ENCODE assay signal across 36 cellular contexts in the genomic region with DNA sequence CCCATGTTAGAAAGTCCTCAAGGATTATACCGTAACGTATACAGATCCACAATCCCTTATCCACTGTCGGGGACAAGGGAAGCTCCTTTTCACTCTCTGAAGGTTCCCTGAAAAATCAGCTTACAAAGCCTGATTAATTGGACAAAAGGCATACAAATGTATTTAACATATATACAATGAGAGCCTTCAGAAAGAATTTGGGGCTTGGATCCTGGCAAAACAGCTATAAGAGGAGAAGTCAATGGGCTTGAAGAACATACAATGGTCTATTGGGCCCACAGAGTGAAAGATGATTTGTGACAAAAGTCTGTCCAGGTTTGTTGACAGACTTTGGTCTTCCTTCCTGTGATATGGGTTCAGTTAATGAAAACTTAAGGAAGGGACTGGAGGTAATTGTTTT. TPM values are rescaled to one million over a fixed set of nuclear protein-coding genes. Genes with fewer than 3 reads are reported as not detected.
"Had no signal": no experiment of that assay in that cellular context is flagged by ENCODE, and none has a peak within 500 bp of the region (broad histone marks: within the 10 kb centered on the region; RNA-seq: fewer than 3 reads in every experiment).

No MANE protein-coding gene starts in this region.

- ATAC-seq: activated CD4-positive, alpha-beta T cell treated with anti-CD3 and anti-CD28 coated beads for 36 hours; activated CD4-positive, CD25-positive, alpha-beta regulatory T cell treated with anti-CD3 and anti-CD28 coated beads, Interleukin-2, amount 50 U/mL, for 24 hours; activated CD8-positive, alpha-beta memory T cell treated with anti-CD3 and anti-CD28 coated beads, Interleukin-2, amount 10 ng/mL, durations not matched to agents 7 days and 5 days; activated CD8-positive, alpha-beta T cell treated with anti-CD3 and anti-CD28 coated beads, Interleukin-2, amount 10 ng/mL, durations not matched to agents 7 days and 5 days; activated naive CD8-positive, alpha-beta T cell treated with anti-CD3 and anti-CD28 coated beads, Interleukin-2, amount 50 U/mL, for 24 hours had no signal

- H3K27ac ChIP-seq: ascending aorta, cardiac muscle cell, VCaP had no signal

- H3K36me3 Mint-ChIP-seq: activated CD8-positive, alpha-beta memory T cell treated with anti-CD3 and anti-CD28 coated beads, Interleukin-2, amount 10 ng/mL, durations not matched to agents 7 days and 5 days; activated naive CD4-positive, alpha-beta T cell treated with anti-CD3 and anti-CD28 coated beads, Interleukin-2, amount 10 ng/mL, durations not matched to agents 7 days and 5 days; activated naive CD4-positive, alpha-beta T cell treated with anti-CD3 and anti-CD28 coated beads, Interleukin-2, amount 50 U/mL, for 24 hours; activated naive CD8-positive, alpha-beta T cell; activated naive CD8-positive, alpha-beta T cell treated with anti-CD3 and anti-CD28 coated beads, Interleukin-2, amount 10 ng/mL, durations not matched to agents 7 days and 5 days; brain had no signal

- H3K27me3 ChIP-seq: ascending aorta had no signal

- DNase-seq: activated CD4-positive, alpha-beta memory T cell treated with anti-CD3 and anti-CD28 coated beads, Interleukin-2, amount 10 ng/mL, durations not matched to agents 7 days and 5 days; activated CD4-positive, alpha-beta T cell treated with anti-CD3 and anti-CD28 coated beads for 1 hour; activated CD4-positive, alpha-beta T cell treated with anti-CD3 and anti-CD28 coated beads for 36 hours; activated CD4-positive, alpha-beta T cell treated with anti-CD3 and anti-CD28 coated beads for 48 hours; activated CD4-positive, alpha-beta T cell treated with anti-CD3 and anti-CD28 coated beads, Interleukin-2, amount 10 ng/mL, durations not matched to agents 7 days and 5 days; activated CD4-positive, alpha-beta T cell treated with anti-CD3 and anti-CD28 coated beads, Interleukin-2, amount 50 U/mL, for 48 hours; activated CD4-positive, CD25-positive, alpha-beta regulatory T cell; activated CD8-positive, alpha-beta memory T cell treated with anti-CD3 and anti-CD28 coated beads for 24 hours; activated CD8-positive, alpha-beta memory T cell treated with anti-CD3 and anti-CD28 coated beads, Interleukin-2, amount 10 ng/mL, durations not matched to agents 7 days and 5 days; activated CD8-positive, alpha-beta memory T cell treated with anti-CD3 and anti-CD28 coated beads, Interleukin-2, amount 50 U/mL, for 48 hours; activated CD8-positive, alpha-beta T cell treated with anti-CD3 and anti-CD28 coated beads, Interleukin-2, amount 10 ng/mL, durations not matched to agents 7 days and 5 days; activated effector memory CD4-positive, alpha-beta T cell treated with Interleukin-2 at 50 U/mL for 16 hours; activated gamma-delta T cell; activated naive CD4-positive, alpha-beta T cell treated with anti-CD3 and anti-CD28 coated beads, Interleukin-2, amount 10 ng/mL, durations not matched to agents 7 days and 5 days; activated naive CD4-positive, alpha-beta T cell treated with Interleukin-2 at 50 U/mL for 16 hours; activated naive CD8-positive, alpha-beta T cell treated with anti-CD3 and anti-CD28 coated beads, Interleukin-2, amount 10 ng/mL, durations not matched to agents 7 days and 5 days; activated naive CD8-positive, alpha-beta T cell treated with anti-CD3 and anti-CD28 coated beads, Interleukin-2, amount 50 U/mL, for 24 hours; activated T-cell treated with anti-CD3 and anti-CD28 coated beads, Interleukin-2, amount 50 U/mL, for 24 hours; activated T-cell treated with anti-CD3 and anti-CD28 coated beads, Interleukin-2, amount 50 U/mL, for 48 hours; amygdala; anterior cingulate cortex; caudate nucleus; cerebellar nuclear complex; T-helper 2 cell; T-helper 9 cell had no signal

- H3K4me1 Mint-ChIP-seq: activated CD4-positive, alpha-beta memory T cell treated with anti-CD3 and anti-CD28 coated beads, Interleukin-2, amount 10 ng/mL, durations not matched to agents 7 days and 5 days; activated CD4-positive, alpha-beta T cell treated with anti-CD3 and anti-CD28 coated beads for 36 hours; activated CD4-positive, alpha-beta T cell treated with anti-CD3 and anti-CD28 coated beads, Interleukin-2, amount 10 ng/mL, durations not matched to agents 7 days and 5 days; activated CD8-positive, alpha-beta memory T cell treated with anti-CD3 and anti-CD28 coated beads, Interleukin-2, amount 10 ng/mL, durations not matched to agents 7 days and 5 days; activated naive CD4-positive, alpha-beta T cell treated with anti-CD3 and anti-CD28 coated beads, Interleukin-2, amount 10 ng/mL, durations not matched to agents 7 days and 5 days; activated naive CD4-positive, alpha-beta T cell treated with anti-CD3 and anti-CD28 coated beads, Interleukin-2, amount 50 U/mL, for 24 hours; activated naive CD8-positive, alpha-beta T cell treated with anti-CD3 and anti-CD28 coated beads, Interleukin-2, amount 10 ng/mL, durations not matched to agents 7 days and 5 days; activated naive CD8-positive, alpha-beta T cell treated with anti-CD3 and anti-CD28 coated beads, Interleukin-2, amount 50 U/mL, for 24 hours; central memory CD8-positive, alpha-beta T cell had no signal

- H3K27ac Mint-ChIP-seq: activated CD4-positive, alpha-beta memory T cell treated with anti-CD3 and anti-CD28 coated beads, Interleukin-2, amount 10 ng/mL, durations not matched to agents 7 days and 5 days; activated CD4-positive, alpha-beta T cell treated with anti-CD3 and anti-CD28 coated beads for 36 hours; activated CD4-positive, alpha-beta T cell treated with anti-CD3 and anti-CD28 coated beads, Interleukin-2, amount 10 ng/mL, durations not matched to agents 7 days and 5 days; activated CD8-positive, alpha-beta memory T cell treated with anti-CD3 and anti-CD28 coated beads, Interleukin-2, amount 10 ng/mL, durations not matched to agents 7 days and 5 days; activated CD8-positive, alpha-beta T cell treated with anti-CD3 and anti-CD28 coated beads, Interleukin-2, amount 10 ng/mL, durations not matched to agents 7 days and 5 days; activated naive CD4-positive, alpha-beta T cell treated with anti-CD3 and anti-CD28 coated beads, Interleukin-2, amount 10 ng/mL, durations not matched to agents 7 days and 5 days; activated naive CD4-positive, alpha-beta T cell treated with anti-CD3 and anti-CD28 coated beads, Interleukin-2, amount 50 U/mL, for 24 hours; activated naive CD8-positive, alpha-beta T cell; activated naive CD8-positive, alpha-beta T cell treated with anti-CD3 and anti-CD28 coated beads, Interleukin-2, amount 10 ng/mL, durations not matched to agents 7 days and 5 days; activated naive CD8-positive, alpha-beta T cell treated with anti-CD3 and anti-CD28 coated beads, Interleukin-2, amount 50 U/mL, for 24 hours; activated T-cell treated with anti-CD3 and anti-CD28 coated beads, Interleukin-2, amount 50 U/mL, for 24 hours; activated T-helper 2 cell treated with anti-CD3 and anti-CD28 coated beads, Interferon-gamma antibody, Interleukin-2, Interleukin-4, amounts not matched to agents 10 μg/mL and 5 μg/mL and 100 μg/mL, durations not matched to agents 14 hours and 24 hours and 36 hours; T-helper 1 cell treated with Interleukin-12 subunit alpha and Interleukin-12 subunit beta and Interleukin-4 antibody, amounts not matched to agents 30 μg/mL and 1 μg/mL, for 36 hours; T-helper 2 cell treated with Interferon-gamma antibody and Interleukin-4, amounts not matched to agents 5 μg/mL and 100 μg/mL, for 36 hours had no signal

- H3K36me3 ChIP-seq: ascending aorta, cardiac muscle cell had no signal

- H3K4me3 ChIP-seq: ascending aorta, cardiac muscle cell had no signal

- H3K4me3 Mint-ChIP-seq: activated CD4-positive, alpha-beta memory T cell treated with anti-CD3 and anti-CD28 coated beads, Interleukin-2, amount 10 ng/mL, durations not matched to agents 7 days and 5 days; activated CD4-positive, alpha-beta T cell treated with anti-CD3 and anti-CD28 coated beads for 36 hours; activated CD4-positive, alpha-beta T cell treated with anti-CD3 and anti-CD28 coated beads, Interleukin-2, amount 10 ng/mL, durations not matched to agents 7 days and 5 days; activated CD8-positive, alpha-beta memory T cell treated with anti-CD3 and anti-CD28 coated beads, Interleukin-2, amount 10 ng/mL, durations not matched to agents 7 days and 5 days; activated CD8-positive, alpha-beta T cell treated with anti-CD3 and anti-CD28 coated beads, Interleukin-2, amount 10 ng/mL, durations not matched to agents 7 days and 5 days; activated naive CD4-positive, alpha-beta T cell treated with anti-CD3 and anti-CD28 coated beads, Interleukin-2, amount 10 ng/mL, durations not matched to agents 7 days and 5 days; activated naive CD4-positive, alpha-beta T cell treated with anti-CD3 and anti-CD28 coated beads, Interleukin-2, amount 50 U/mL, for 24 hours; activated naive CD8-positive, alpha-beta T cell; activated naive CD8-positive, alpha-beta T cell treated with anti-CD3 and anti-CD28 coated beads, Interleukin-2, amount 10 ng/mL, durations not matched to agents 7 days and 5 days; activated naive CD8-positive, alpha-beta T cell treated with anti-CD3 and anti-CD28 coated beads, Interleukin-2, amount 50 U/mL, for 24 hours; activated T-cell treated with anti-CD3 and anti-CD28 coated beads, Interleukin-2, amount 50 U/mL, for 24 hours; brain; central memory CD8-positive, alpha-beta T cell; T-helper 1 cell treated with Interleukin-12 subunit alpha and Interleukin-12 subunit beta and Interleukin-4 antibody, amounts not matched to agents 30 μg/mL and 1 μg/mL, for 36 hours; T-helper 2 cell treated with Interferon-gamma antibody and Interleukin-4, amounts not matched to agents 5 μg/mL and 100 μg/mL, for 36 hours had no signal

- H3K9me3 ChIP-seq: ascending aorta had no signal

- H3K9me3 Mint-ChIP-seq: activated CD4-positive, alpha-beta memory T cell treated with anti-CD3 and anti-CD28 coated beads, Interleukin-2, amount 10 ng/mL, durations not matched to agents 7 days and 5 days; activated CD4-positive, alpha-beta T cell treated with anti-CD3 and anti-CD28 coated beads, Interleukin-2, amount 10 ng/mL, durations not matched to agents 7 days and 5 days; activated naive CD4-positive, alpha-beta T cell treated with anti-CD3 and anti-CD28 coated beads, Interleukin-2, amount 10 ng/mL, durations not matched to agents 7 days and 5 days; activated naive CD4-positive, alpha-beta T cell treated with anti-CD3 and anti-CD28 coated beads, Interleukin-2, amount 50 U/mL, for 24 hours; activated naive CD8-positive, alpha-beta T cell treated with anti-CD3 and anti-CD28 coated beads, Interleukin-2, amount 50 U/mL, for 24 hours; activated T-helper 2 cell treated with anti-CD3 and anti-CD28 coated beads, Interferon-gamma antibody, Interleukin-2, Interleukin-4, amounts not matched to agents 10 μg/mL and 5 μg/mL and 100 μg/mL, durations not matched to agents 14 hours and 24 hours and 36 hours; central memory CD8-positive, alpha-beta T cell; T-helper 1 cell treated with Interleukin-12 subunit alpha and Interleukin-12 subunit beta and Interleukin-4 antibody, amounts not matched to agents 30 μg/mL and 1 μg/mL, for 36 hours; T-helper 2 cell treated with Interferon-gamma antibody and Interleukin-4, amounts not matched to agents 5 μg/mL and 100 μg/mL, for 36 hours had no signal

- H3K4me1 ChIP-seq: ascending aorta had no signal

RNA-seq across cellular contexts. Expression of gene TACSTD2, which starts 10.7 kb away (rescaled TPM):
- total RNA-seq: activated CD4-positive, alpha-beta memory T cell treated with anti-CD3 and anti-CD28 coated beads, Interleukin-2, amount 10 ng/mL, durations not matched to agents 7 days and 5 days; activated CD4-positive, alpha-beta T cell treated with anti-CD3 and anti-CD28 coated beads, Interleukin-2, amount 10 ng/mL, durations not matched to agents 7 days and 5 days; activated CD8-positive, alpha-beta memory T cell treated with anti-CD3 and anti-CD28 coated beads, Interleukin-2, amount 10 ng/mL, durations not matched to agents 7 days and 5 days; activated CD8-positive, alpha-beta T cell treated with anti-CD3 and anti-CD28 coated beads, Interleukin-2, amount 10 ng/mL, durations not matched to agents 7 days and 5 days; activated naive CD8-positive, alpha-beta T cell treated with anti-CD3 and anti-CD28 coated beads, Interleukin-2, amount 10 ng/mL, durations not matched to agents 7 days and 5 days; cardiac muscle cell had no signal
